In the genomic region with DNA sequence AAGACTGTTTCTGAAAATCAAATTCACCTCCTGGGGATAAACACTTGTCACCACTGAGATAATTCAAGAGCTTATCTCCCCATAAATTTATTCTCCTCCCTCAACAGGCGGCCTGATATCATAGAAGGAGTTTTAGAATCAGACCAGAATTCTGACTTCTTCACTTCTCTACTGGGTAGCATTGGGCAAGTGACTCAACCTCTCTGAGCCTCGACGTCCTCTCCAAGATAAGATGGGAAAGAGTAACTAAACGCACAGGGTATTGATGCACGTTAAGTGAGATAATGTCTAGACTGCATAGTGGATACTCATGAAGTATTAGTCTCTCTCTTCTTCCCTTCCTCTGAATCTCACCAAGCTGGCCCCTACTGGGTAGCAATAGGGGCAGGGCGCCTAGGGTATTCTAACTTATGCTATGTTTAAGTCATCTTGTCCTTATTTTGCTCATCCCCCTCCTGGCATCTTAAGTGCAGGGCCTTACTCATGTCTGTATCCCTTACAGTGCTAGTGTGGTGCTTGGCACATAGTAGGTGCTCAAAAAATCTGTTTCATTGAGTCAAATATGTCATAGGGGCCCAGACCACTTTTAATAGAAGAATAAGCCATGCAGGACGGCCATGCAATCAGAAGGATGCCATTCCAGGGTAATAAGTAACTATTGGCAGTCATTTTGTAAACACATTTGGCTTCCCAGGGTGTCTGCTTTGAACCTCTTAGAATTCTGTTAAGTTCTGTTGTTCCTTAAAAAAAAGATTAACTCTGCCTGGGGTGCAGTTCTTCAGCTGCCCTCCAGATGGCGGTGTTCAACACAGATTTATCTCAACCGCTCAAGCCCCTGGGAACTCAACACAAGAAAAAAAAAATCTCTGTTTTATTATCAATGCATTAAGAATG, we compare ENCODE assay signal across 8 cellular contexts.
DNase-seq lines count a peak whose midpoint lies in the region; ATAC-seq and TF ChIP-seq lines count a peak whose summit lies in the region.

No MANE protein-coding gene starts in this region.

- H3K27me3 ChIP-seq in lower lobe of right lung (ENCODE audit: low read depth), result no peaks in the 10 kb centered on the region

- ATAC-seq in lower lobe of right lung, result peak; percentile 71 to 77
- no peak for ATAC-seq in stimulated activated effector memory CD8-positive, alpha-beta T cell treated with anti-CD3 and anti-CD28 coated beads, Interleukin-12 subunit alpha, Interleukin-12 subunit beta, amount 100 ng/mL, for 72 hours

- no peaks in the 10 kb centered on the region for H3K4me1 ChIP-seq in lower lobe of right lung

- H3K27ac ChIP-seq in SK-N-MC (no peak overlapping the region), lower lobe of right lung (no peak overlapping the region)

- peak; percentile 11 to 38 for DNase-seq in NCI-H524 (lab: John Stamatoyannopoulos, UW)
- no peak for DNase-seq in NCI-H524 treated with DMSO at 0.1 percent for 48 hours (lab: John Stamatoyannopoulos, UW)
- DNase-seq in KG1 (lab: John Stamatoyannopoulos, UW), result peak; percentile 12
- DNase-seq in SK-N-MC (ENCODE audit: low read depth, low spot score), result peak; percentile 10
- DNase-seq in dedifferentiated amniotic fluid mesenchymal stem cell (ENCODE audit: extremely low spot score), result peak; percentile 36
- no peak for DNase-seq in lower lobe of right lung
- peak; percentile 9 to 49 for DNase-seq in stimulated activated effector memory CD8-positive, alpha-beta T cell treated with anti-CD3 and anti-CD28 coated beads, Interleukin-12 subunit alpha, Interleukin-12 subunit beta, amount 100 ng/mL, for 72 hours (ENCODE audit: low spot score in 2 of 2)
- no peak for DNase-seq in OCI-M2 (lab: John Stamatoyannopoulos, UW; ENCODE audit: unreplicated experiment)

- H3K36me3 Mint-ChIP-seq in stimulated activated effector memory CD8-positive, alpha-beta T cell treated with anti-CD3 and anti-CD28 coated beads, Interleukin-12 subunit alpha, Interleukin-12 subunit beta, amount 100 ng/mL, for 72 hours, result no peaks in the 10 kb centered on the region

- H3K4me3 Mint-ChIP-seq in stimulated activated effector memory CD8-positive, alpha-beta T cell treated with anti-CD3 and anti-CD28 coated beads, Interleukin-12 subunit alpha, Interleukin-12 subunit beta, amount 100 ng/mL, for 72 hours, result no peak overlapping the region

- intact Hi-C loops in lower lobe of right lung (cut with DNase I), result no loop called here

- H3K27ac Mint-ChIP-seq in stimulated activated effector memory CD8-positive, alpha-beta T cell treated with anti-CD3 and anti-CD28 coated beads, Interleukin-12 subunit alpha, Interleukin-12 subunit beta, amount 100 ng/mL, for 72 hours, result no peak overlapping the region

- no peaks in the 10 kb centered on the region for H3K36me3 ChIP-seq in SK-N-MC (ENCODE audit: insufficient read depth, low read length)
- no peaks in the 10 kb centered on the region for H3K36me3 ChIP-seq in lower lobe of right lung

- H3K4me3 ChIP-seq in SK-N-MC (no peak overlapping the region), lower lobe of right lung (no peak overlapping the region)

- peak; percentile 98 for TF ChIP-seq CTCF in lower lobe of right lung (IDR thresholded peaks at IDR 0.05)

- no peaks in the 10 kb centered on the region for H3K9me3 Mint-ChIP-seq in stimulated activated effector memory CD8-positive, alpha-beta T cell treated with anti-CD3 and anti-CD28 coated beads, Interleukin-12 subunit alpha, Interleukin-12 subunit beta, amount 100 ng/mL, for 72 hours

- no peak overlapping the region for H3K9ac ChIP-seq in SK-N-MC (ENCODE audit: insufficient read length)

- no peaks in the 10 kb centered on the region for H3K9me3 ChIP-seq in SK-N-MC (ENCODE audit: low read depth, low read length)
- H3K9me3 ChIP-seq in lower lobe of right lung, result no peaks in the 10 kb centered on the region

- H3K4me1 Mint-ChIP-seq in stimulated activated effector memory CD8-positive, alpha-beta T cell treated with anti-CD3 and anti-CD28 coated beads, Interleukin-12 subunit alpha, Interleukin-12 subunit beta, amount 100 ng/mL, for 72 hours, result no peaks in the 10 kb centered on the region

Comparison
In these comparisons a context has a peak if more than half of its experiments do, and no peak if none do; other contexts are left out.
1. DNase-seq: peak in NCI-H524 (2 of 2), KG1 (single experiment), SK-N-MC (single experiment), dedifferentiated amniotic fluid mesenchymal stem cell (single experiment) and stimulated activated effector memory CD8-positive, alpha-beta T cell treated with anti-CD3 and anti-CD28 coated beads, Interleukin-12 subunit alpha, Interleukin-12 subunit beta, amount 100 ng/mL, for 72 hours (2 of 2); none in NCI-H524 treated with DMSO at 0.1 percent for 48 hours (single experiment), lower lobe of right lung (single experiment) and OCI-M2 (single experiment).